Comparison of ENCODE assay signal across 11 cellular contexts in the genomic region with DNA sequence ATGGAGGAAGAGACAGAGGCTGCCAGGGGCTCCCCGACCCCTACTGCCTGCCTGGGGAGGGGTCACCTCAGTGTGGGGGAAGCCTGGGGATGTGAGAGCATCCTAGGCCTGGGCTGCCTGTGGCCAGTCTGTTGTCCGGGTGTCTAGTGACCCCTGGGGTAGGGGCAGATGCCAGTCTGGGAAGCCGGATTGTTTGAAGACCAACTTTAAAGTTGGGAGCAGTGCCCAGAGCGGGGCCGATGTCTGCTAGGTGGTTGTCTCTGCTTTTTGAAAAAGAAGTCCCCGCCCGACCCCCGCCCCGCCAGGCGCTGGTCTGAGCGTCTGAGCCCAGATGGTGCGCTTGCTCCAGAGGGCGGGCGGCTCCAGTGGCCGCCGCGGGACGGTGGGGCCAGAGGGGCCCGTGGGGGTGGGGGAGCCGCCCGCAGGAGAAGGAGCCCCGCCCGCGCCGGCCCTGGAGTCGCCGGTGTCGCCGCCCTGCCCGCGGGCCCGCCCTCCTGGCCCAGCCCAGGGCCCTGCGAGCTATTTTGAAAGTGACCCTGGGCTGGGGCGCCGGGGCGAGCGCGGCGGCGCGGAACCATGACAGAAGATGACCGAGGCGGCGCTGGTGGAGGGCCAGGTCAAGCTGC. TPM values are rescaled to one million over a fixed set of nuclear protein-coding genes. Genes with fewer than 3 reads are reported as not detected.
DNase-seq lines count a peak whose midpoint lies in the region; ATAC-seq and TF ChIP-seq lines count a peak whose summit lies in the region.
"Had no signal": no experiment of that assay in that cellular context is flagged by ENCODE, and none has a peak within 500 bp of the region (broad histone marks: within the 10 kb centered on the region; RNA-seq: fewer than 3 reads in every experiment).

Gene DOK7, plus strand, starts transcription at position 517 of the 626 bp plus-strand sequence. Its CDS starts 70 bp downstream, at position 587.

- peak within 1 kb of the TSS; percentile 69 for H3K9ac ChIP-seq in skeletal muscle satellite cell (ENCODE audit: low read depth, low read length)

- 47% methylated on average over 4 of the region's 44 CpGs for WGBS in hepatocyte (ENCODE audit: low lambda C conversion rate, missing lambda C conversion rate)

- H3K27ac ChIP-seq in VCaP (peak within 1 kb of the TSS; percentile 73), hepatocyte (no peak within 1 kb of the TSS)

- H3K4me1 ChIP-seq in hepatocyte (ENCODE audit: insufficient read depth): no peaks in the 10 kb centered on the region
- peaks cover 27% of the 10 kb centered on the region for H3K4me1 ChIP-seq in skeletal muscle satellite cell (ENCODE audit: control insufficient read depth, insufficient read depth, low read length)

- in situ Hi-C loops in Caki2 (cut with HindIII; ENCODE audit: low pct_unique_long_range_greater_than_20kb, low sequenced_read_pairs): no loop called here

- H2AFZ ChIP-seq in hepatocyte: no peak within 1 kb of the TSS

- H3K27me3 ChIP-seq in hepatocyte (peaks cover 8% of the 10 kb centered on the region), skeletal muscle satellite cell (ENCODE audit: control insufficient read depth, insufficient read depth, low read length) (peaks cover 17% of the 10 kb centered on the region)

- H3K9me3 ChIP-seq in hepatocyte (ENCODE audit: low read depth) (no peaks in the 10 kb centered on the region), skeletal muscle satellite cell (replicated peaks; ENCODE audit: low read length) (no peaks in the 10 kb centered on the region)

- no peak for TF ChIP-seq CTCF in VCaP (conservative IDR thresholded peaks at IDR 0.05)
- TF ChIP-seq CTCF in hepatocyte (IDR thresholded peaks at IDR 0.05; ENCODE audit: poor library complexity): no peak

- DNase-seq in Caki2 (ENCODE audit: low read depth) (no peak), hepatocyte (ENCODE audit: low spot score) (peak; percentile 54), DMS153 treated with DMSO at 0.1 percent for 48 hours (lab: John Stamatoyannopoulos, UW; ENCODE audit: unreplicated experiment) (no peak), SW 1271 (lab: John Stamatoyannopoulos, UW) (no peak)
- DNase-seq: HCEC 1CT, islet precursor cell, NCI-H1092 had no signal

- H3K36me3 ChIP-seq in hepatocyte (replicated peaks; ENCODE audit: insufficient read depth, low read depth) (no peaks in the 10 kb centered on the region), skeletal muscle satellite cell (ENCODE audit: insufficient read depth, low read length) (no peaks in the 10 kb centered on the region)

- no peaks in the 10 kb centered on the region for H3K79me2 ChIP-seq in hepatocyte

- H3K4me3 ChIP-seq in hepatocyte (no peak within 1 kb of the TSS), skeletal muscle satellite cell (ENCODE audit: low read length) (peak within 1 kb of the TSS; percentile 62)

- H3K9me2 ChIP-seq in hepatocyte (replicated peaks; ENCODE audit: insufficient read depth): no peaks in the 10 kb centered on the region

- ATAC-seq in GM21360 (IDR thresholded peaks at IDR 0.05; ENCODE audit: unreplicated experiment): no peak
- no peak for ATAC-seq in GM21737 (IDR thresholded peaks at IDR 0.05; ENCODE audit: unreplicated experiment)

- H3K4me2 ChIP-seq in hepatocyte (peak within 1 kb of the TSS; percentile 92), skeletal muscle satellite cell (ENCODE audit: low read length) (peak within 1 kb of the TSS; percentile 75)

- no peaks in the 10 kb centered on the region for H4K20me1 ChIP-seq in hepatocyte (ENCODE audit: insufficient read depth, poor library complexity, severe bottlenecking)

RNA-seq across cellular contexts. Expression of gene DOK7, which starts in this region (rescaled TPM):
- 19.8 and 20.7 TPM in 2 replicates for total RNA-seq in Caki2 (2014; rRNA removed; shearing (Covaris generic); ENCODE audit: low replicate concordance)
- 0.23 TPM in 1 of 2 replicates, not detected in the other for total RNA-seq in hepatocyte
- polyA plus RNA-seq in hepatocyte: 1.1 and 1.8 TPM in 2 replicates
- total RNA-seq in skeletal muscle satellite cell (2012; rRNA removed): 0.51 and 6.8 TPM in 2 replicates

Comparison
In these comparisons a context has a peak if more than half of its experiments do, and no peak if none do; other contexts are left out.
1. RNA of gene DOK7 (total RNA-seq): 19.8 to 20.7 TPM in Caki2; 0.23 TPM in hepatocyte; every median in the first group is over 10 times any median in the second.